In the genomic region with DNA sequence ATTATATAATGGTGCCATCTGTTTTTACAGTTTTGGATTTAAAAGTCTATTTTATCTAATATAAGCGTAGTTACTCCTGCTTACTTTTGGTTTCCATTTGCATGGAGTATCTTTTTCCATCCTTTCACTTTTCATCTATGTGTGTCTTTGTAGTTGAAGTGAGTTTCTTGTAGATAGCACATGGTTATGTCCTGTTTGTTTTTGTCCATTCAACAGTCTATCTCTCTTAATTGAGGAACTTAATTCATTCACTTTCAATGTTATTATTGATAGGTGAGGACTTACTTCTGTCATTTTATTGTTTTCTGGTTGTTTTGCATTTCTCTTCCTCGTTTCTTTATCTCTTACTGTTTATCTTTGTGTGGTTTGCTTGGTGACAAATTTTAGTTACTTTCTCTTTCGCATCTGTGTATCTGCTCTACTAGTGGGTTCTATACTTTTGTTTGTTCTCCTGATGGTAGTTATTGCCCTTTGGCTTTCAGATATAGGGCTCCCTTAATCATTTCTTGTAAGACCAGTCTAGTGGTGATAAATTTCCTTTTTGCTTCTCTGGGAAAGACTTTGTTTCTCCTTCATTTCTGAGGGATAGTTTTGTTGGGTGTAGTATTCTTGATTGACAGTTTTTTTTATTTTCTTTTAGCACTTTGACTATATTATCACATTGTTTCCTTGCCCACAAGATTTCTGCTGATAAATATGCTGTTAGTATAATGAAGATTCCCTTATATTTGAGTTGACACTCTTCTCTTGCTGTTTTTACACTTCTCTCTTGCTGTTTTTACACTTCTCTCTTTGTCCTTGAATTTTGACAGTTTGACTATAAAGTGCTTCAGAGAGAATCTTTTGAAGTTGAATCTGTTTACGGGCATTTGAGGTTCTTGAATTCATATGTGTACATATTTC, we compare ENCODE assay signal across 11 cellular contexts. TPM values are rescaled to one million over a fixed set of nuclear protein-coding genes. Genes with fewer than 3 reads are reported as not detected.
A peak's percentile ranks its signal among the peaks of the same experiment; 100 is the strongest.
DNase-seq lines count a peak whose midpoint lies in the region; ATAC-seq and TF ChIP-seq lines count a peak whose summit lies in the region.
"Had no signal": no experiment of that assay in that cellular context is flagged by ENCODE, and none has a peak within 500 bp of the region (broad histone marks: within the 10 kb centered on the region; RNA-seq: fewer than 3 reads in every experiment).

No MANE protein-coding gene starts in this region.

- H3K27me3 ChIP-seq in adrenal gland (no peaks in the 10 kb centered on the region), suprapubic skin (no peaks in the 10 kb centered on the region)

- H3K27ac Mint-ChIP-seq in effector memory CD8-positive, alpha-beta T cell = peak overlapping the region; percentile 56 to 83
- H3K27ac Mint-ChIP-seq in osteocyte (ENCODE audit: unreplicated experiment) = no peak overlapping the region

- H3K9me3 ChIP-seq in adrenal gland (replicated peaks in 1 of 3) = no peaks in the 10 kb centered on the region
- H3K9me3 ChIP-seq in suprapubic skin = peaks cover 5% of the 10 kb centered on the region

- peaks cover 12 to 31% of the 10 kb centered on the region in 2 donors for H3K4me1 Mint-ChIP-seq in effector memory CD8-positive, alpha-beta T cell (ENCODE audit: low read depth in 2 of 2)
- H3K4me1 Mint-ChIP-seq in osteocyte (ENCODE audit: unreplicated experiment) = peaks cover 4% of the 10 kb centered on the region

- intact Hi-C loops in adrenal gland (cut with DNase I) = no loop called here

- H3K36me3 Mint-ChIP-seq in effector memory CD8-positive, alpha-beta T cell (ENCODE audit: insufficient read depth) = peaks cover 2% of the 10 kb centered on the region
- no peaks in the 10 kb centered on the region for H3K36me3 Mint-ChIP-seq in osteocyte (ENCODE audit: unreplicated experiment)

- DNase-seq in effector memory CD8-positive, alpha-beta T cell = no peak
- DNase-seq in osteocyte (ENCODE audit: extremely low spot score, unreplicated experiment) = no peak
- no peak for DNase-seq in activated effector memory CD4-positive, alpha-beta T cell treated with anti-CD3 and anti-CD28 coated beads, Interleukin-2, amount 50 U/mL, for 16 hours
- no peak for DNase-seq in adrenal gland
- no peak for DNase-seq in suprapubic skin (ENCODE audit: low spot score in 2 of 2)
- DNase-seq: activated CD4-positive, alpha-beta T cell treated with anti-CD3 and anti-CD28 coated beads for 1 hour; NK-92 treated with Interleukin-12 subunit alpha and Interleukin-12 subunit beta, amount 100 ng/mL, for 24 hours; posterior cingulate gyrus had no signal

- H3K4me3 ChIP-seq in adrenal gland (no peak overlapping the region), suprapubic skin (no peak overlapping the region)

- H3K36me3 ChIP-seq in adrenal gland (replicated peaks in 1 of 2) (no peaks in the 10 kb centered on the region), suprapubic skin (no peaks in the 10 kb centered on the region)

- TF ChIP-seq CTCF in osteocyte (IDR thresholded peaks at IDR 0.05) = no peak
- no peak for TF ChIP-seq CTCF in adrenal gland (IDR thresholded peaks at IDR 0.05)
- TF ChIP-seq CTCF in suprapubic skin (IDR thresholded peaks at IDR 0.05) = no peak

- peak; percentile 95 for ATAC-seq in GM18511 (IDR thresholded peaks at IDR 0.05; ENCODE audit: unreplicated experiment)
- ATAC-seq in GM21390 (IDR thresholded peaks at IDR 0.05; ENCODE audit: unreplicated experiment) = peak; percentile 98
- peak; percentile 98 for ATAC-seq in HG03280 (IDR thresholded peaks at IDR 0.05; ENCODE audit: unreplicated experiment)
- peak; percentile 94 for ATAC-seq in effector memory CD8-positive, alpha-beta T cell (replicated peaks)

- H3K27ac ChIP-seq in adrenal gland (no peak overlapping the region), suprapubic skin (no peak overlapping the region)

- TF ChIP-seq POLR2A in adrenal gland (IDR thresholded peaks at IDR 0.05) (no peak), suprapubic skin (IDR thresholded peaks at IDR 0.05) (no peak)

- WGBS in adrenal gland, 4 donors = 60 to 71% (median 69%) methylated on average over 4 of the region's 4 CpGs
- 76% methylated on average over 4 of the region's 4 CpGs for WGBS in suprapubic skin

- H3K9me3 Mint-ChIP-seq in effector memory CD8-positive, alpha-beta T cell = no peaks in the 10 kb centered on the region
- peaks cover 6% of the 10 kb centered on the region for H3K9me3 Mint-ChIP-seq in osteocyte (ENCODE audit: unreplicated experiment)

- H3K4me1 ChIP-seq in adrenal gland (replicated peaks in 1 of 2) (no peaks in the 10 kb centered on the region), suprapubic skin (no peaks in the 10 kb centered on the region)

- no peak for TF ChIP-seq EP300 in suprapubic skin (IDR thresholded peaks at IDR 0.05)

- H3K27me3 Mint-ChIP-seq in effector memory CD8-positive, alpha-beta T cell = no peaks in the 10 kb centered on the region
- H3K27me3 Mint-ChIP-seq in osteocyte (ENCODE audit: unreplicated experiment) = peaks cover 47% of the 10 kb centered on the region

- H3K4me3 Mint-ChIP-seq in effector memory CD8-positive, alpha-beta T cell = peak overlapping the region; percentile 49 to 66
- no peak overlapping the region for H3K4me3 Mint-ChIP-seq in osteocyte (ENCODE audit: unreplicated experiment)

RNA-seq across cellular contexts. Expression of gene RAG1, which starts 9.0 kb away (rescaled TPM):
- total RNA-seq in osteocyte = 0.46 and 0.55 TPM in 2 replicates
- total RNA-seq in adrenal gland = 1 to 10 TPM; 1.1 to 3.5 (median 2.3) TPM
- polyA plus RNA-seq in adrenal gland = 1 to 10 TPM in 1 of 3 donors, under 1 TPM in 2; 0.17 to 1.3 (median 0.97) TPM
- total RNA-seq in suprapubic skin = under 1 TPM; 0.23 to 0.56 (median 0.39) TPM

RNA-seq across cellular contexts. Expression of gene IFTAP, which starts 35.5 kb away (rescaled TPM):
- total RNA-seq in osteocyte (22.4 and 22.5 TPM in 2 replicates), adrenal gland (10 to 100 TPM; 16.2 to 44.7 (median 22.4) TPM), suprapubic skin (10 to 100 TPM in 1 of 4 donors, 1 to 10 TPM in 3; 6.6 to 17.8 (median 8.8) TPM)
- polyA plus RNA-seq in adrenal gland = 10 to 100 TPM; 23.4 to 35.3 (median 30.5) TPM

RNA-seq across cellular contexts. Expression of gene RAG2, which starts 39.3 kb away (rescaled TPM):
- not detected in 2 replicates for total RNA-seq in osteocyte
- total RNA-seq in adrenal gland = not detected
- not detected for polyA plus RNA-seq in adrenal gland
- not detected for total RNA-seq in suprapubic skin

RNA-seq across cellular contexts. Expression of gene TRAF6, which starts 48.7 kb away (rescaled TPM):
- total RNA-seq in osteocyte = 13.9 and 15.0 TPM in 2 replicates
- total RNA-seq in adrenal gland = 10 to 100 TPM; 11.6 to 18.5 (median 17.2) TPM
- polyA plus RNA-seq in adrenal gland = 10 to 100 TPM in 1 of 3 donors, 1 to 10 TPM in 2; 2.3 to 11.4 (median 2.7) TPM
- 10 to 100 TPM; 12.6 to 18.7 (median 18.6) TPM for total RNA-seq in suprapubic skin
